In the genomic region with DNA sequence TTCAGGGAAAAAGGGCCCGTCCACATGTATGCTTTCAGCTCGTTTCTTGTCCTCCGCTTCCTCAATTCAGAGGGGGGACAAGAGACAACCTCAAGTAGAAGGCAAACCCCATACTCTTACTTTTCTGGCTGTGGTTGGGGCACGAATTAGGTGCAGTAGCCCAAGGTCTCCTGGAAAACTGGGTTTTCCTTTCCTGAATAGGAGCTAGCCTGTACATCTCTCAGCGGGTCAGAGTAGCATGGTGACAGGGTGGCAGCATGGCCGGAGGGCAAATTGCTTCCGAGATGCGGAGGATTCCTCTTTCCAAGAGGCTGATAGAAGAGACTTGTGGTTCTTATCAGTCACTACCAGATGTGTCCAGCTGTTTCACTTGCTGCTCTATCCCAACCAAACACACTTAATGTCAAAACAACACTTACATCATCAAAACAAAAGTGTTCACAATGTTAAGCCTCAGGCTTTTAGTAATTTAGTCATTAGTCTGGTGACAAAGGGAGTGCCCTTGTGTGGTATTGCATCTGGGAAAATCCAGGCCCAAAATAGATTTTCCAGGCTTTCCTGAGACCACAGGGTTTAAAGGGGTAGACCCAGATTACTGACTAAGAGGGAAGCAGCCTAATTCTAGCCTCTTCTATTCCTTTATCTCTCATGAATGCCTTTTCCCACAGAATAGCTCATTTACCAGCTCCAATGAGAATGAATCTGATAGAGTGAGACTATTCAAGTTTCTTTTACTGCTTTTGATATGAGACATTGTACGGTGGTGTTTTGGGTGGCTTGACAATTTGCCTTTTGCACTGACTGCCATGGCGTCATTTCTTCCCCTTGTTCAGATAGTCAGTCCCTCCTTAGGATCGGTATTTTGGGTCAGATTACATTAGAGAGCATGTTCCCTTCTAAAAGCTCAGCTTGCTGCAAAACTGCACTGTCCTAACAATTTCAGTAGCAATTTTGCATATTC, we compare ENCODE assay signal across 11 cellular contexts.
DNase-seq lines count a peak whose midpoint lies in the region; ATAC-seq, FAIRE-seq and TF ChIP-seq lines count a peak whose summit lies in the region.
"Had no signal": no experiment of that assay in that cellular context is flagged by ENCODE, and none has a peak within 500 bp of the region (broad histone marks: within the 10 kb centered on the region; RNA-seq: fewer than 3 reads in every experiment).

No MANE protein-coding gene starts in this region.

- H3K4me2 ChIP-seq in K562 (ENCODE audit: insufficient read depth, low read length), result peak overlapping the region; percentile 68

- in situ Hi-C loops in K562 (cut with MboI), result no loop called here

- CTCF ChIA-PET in K562 (lab: Yijun Ruan, JAX; ENCODE audit: low intra/inter-chr PET ratio), result no interaction called here

- peak overlapping the region; percentile 32 to 44; a peak in 2 of 4 replicates for H3K9ac ChIP-seq in K562 (ENCODE audit: insufficient read depth in 1 of 2, low read depth in 2 of 2, low read length in 2 of 2)

- TF ChIP-seq RAD21 in K562 (CRISPR knock-in tag; conservative IDR thresholded peaks at IDR 0.05 in 1 of 2, IDR thresholded peaks at IDR 0.05 in 1 of 2), result no peak; a peak in 2 of 4 replicates

- H3K4me1 ChIP-seq in K562 (replicated peaks in 1 of 2; ENCODE audit: control insufficient read depth in 2 of 2, insufficient read depth in 2 of 2, low read length in 2 of 2), result peaks cover 11 to 37% of the 10 kb centered on the region in 2 experiments; a peak in 4 of 5 replicates
- peaks cover 0 to 67% (median 33%) of the 10 kb centered on the region in 9 donors for H3K4me1 ChIP-seq in heart right ventricle
- peaks cover 0 to 27% (median 12%) of the 10 kb centered on the region in 4 donors for H3K4me1 ChIP-seq in sigmoid colon

- peak overlapping the region; percentile 72 for H3K27ac ChIP-seq in K562 (ENCODE audit: extremely low read depth, low read depth, low read length)
- peak overlapping the region in 8 of 10 donors; percentile 3 to 75 (median 48) for H3K27ac ChIP-seq in heart right ventricle
- peak overlapping the region in 3 of 4 donors; percentile 9 to 34 (median 21) for H3K27ac ChIP-seq in sigmoid colon

- intact Hi-C loops in K562 (cut with micrococcal nuclease), result loop anchor here (1.0 to 10.0 kb wide), 2 partner anchors 14 to 154 kb away; no protein-coding TSS in a partner anchor
- intact Hi-C loops in heart right ventricle (cut with DNase I), result no loop called here
- intact Hi-C loops in sigmoid colon (cut with DNase I), result no loop called here

- TF ChIP-seq CTCF in K562 (IDR thresholded peaks at IDR 0.05 in 2 of 3, conservative IDR thresholded peaks at IDR 0.05 in 1 of 3; ENCODE audit: insufficient read depth in 2 of 3, low read depth in 1 of 3, low read length in 3 of 3), result no peak; a peak in 1 of 6 replicates
- TF ChIP-seq CTCF in heart right ventricle (IDR thresholded peaks at IDR 0.05), result no peak
- TF ChIP-seq CTCF in sigmoid colon (IDR thresholded peaks at IDR 0.05), result no peak
- TF ChIP-seq CTCF in omental fat pad (IDR thresholded peaks at IDR 0.05), result no peak

- no peak for TF ChIP-seq POLR2A in K562 (conservative IDR thresholded peaks at IDR 0.05)
- TF ChIP-seq POLR2A in sigmoid colon (IDR thresholded peaks at IDR 0.05), result no peak

- peak; percentile 91 for ATAC-seq in K562
- ATAC-seq in heart right ventricle, result peak; percentile 40 to 81 (median 72)
- ATAC-seq in GM21367 (IDR thresholded peaks at IDR 0.05; ENCODE audit: unreplicated experiment), result no peak
- no peak for ATAC-seq in omental fat pad (ENCODE audit: low FRiP score)
- no peak for ATAC-seq in HG03175 (IDR thresholded peaks at IDR 0.05; ENCODE audit: unreplicated experiment)

- DNase-seq in H4 (ENCODE audit: low spot score) (peak; percentile 10), K562 (ENCODE audit: extremely low read depth in 1 of 4, low spot score in 3 of 4) (peak; percentile 76 to 87 (median 80)), heart right ventricle (no peak), sigmoid colon (no peak), omental fat pad (ENCODE audit: low spot score) (no peak), occipital lobe (lab: John Stamatoyannopoulos, UW) (no peak)
- DNase-seq: activated CD8-positive, alpha-beta memory T cell treated with anti-CD3 and anti-CD28 coated beads, Interleukin-2, amount 50 U/mL, for 4 hours; Caco-2; stimulated activated naive CD4-positive, alpha-beta T cell treated with Interleukin-2 at 50 U/mL for 16 hours had no signal

- TF ChIP-seq EP300 in K562 (IDR thresholded peaks at IDR 0.05; ENCODE audit: low read length) (peak; percentile 97), sigmoid colon (IDR thresholded peaks at IDR 0.05) (no peak)

- 2% methylated on average over 11 of the region's 11 CpGs for WGBS in K562 (ENCODE audit: insufficient coverage, low coverage, missing lambda C conversion rate)
- WGBS in heart right ventricle, 2 donors, result 59 to 63% methylated on average over 11 of the region's 11 CpGs
- 80 to 87% methylated on average over 11 of the region's 11 CpGs for WGBS in sigmoid colon, 2 donors

- no TSS peak for BruUV-seq in K562 (replicated peaks; lab: Mats Ljungman, UMichigan)

- peak; percentile 96 for FAIRE-seq in K562 (lab: Jason Lieb, UNC)

- H3K9me3 ChIP-seq in K562 (replicated peaks; ENCODE audit: control insufficient read depth, insufficient read depth, low read depth, low read length), result no peaks in the 10 kb centered on the region
- H3K9me3 ChIP-seq in heart right ventricle, result no peaks in the 10 kb centered on the region
- H3K9me3 ChIP-seq in sigmoid colon, result no peaks in the 10 kb centered on the region
- H3K9me3 ChIP-seq: Caco-2 had no signal

- no peaks in the 10 kb centered on the region for H3K9me1 ChIP-seq in K562 (ENCODE audit: control insufficient read depth, insufficient read depth, low read length)

- H3K36me3 ChIP-seq in K562 (ENCODE audit: control insufficient read depth, insufficient read depth, low read length) (no peaks in the 10 kb centered on the region; the same call in 2 of the 3 replicates), heart right ventricle (peaks cover 0 to 16% (median 0%) of the 10 kb centered on the region in 9 donors), sigmoid colon (no peaks in the 10 kb centered on the region)

- H3K27me3 ChIP-seq in K562 (ENCODE audit: control insufficient read depth in 2 of 2, insufficient read depth in 2 of 2, low read length in 2 of 2), result no peaks in the 10 kb centered on the region
- no peaks in the 10 kb centered on the region for H3K27me3 ChIP-seq in heart right ventricle
- H3K27me3 ChIP-seq in sigmoid colon, result no peaks in the 10 kb centered on the region

- H3K4me3 ChIP-seq in K562 (no peak overlapping the region), heart right ventricle (no peak overlapping the region), sigmoid colon (no peak overlapping the region)

- POLR2A ChIA-PET in K562 (lab: Yijun Ruan, JAX), result interaction anchor here (0.6 to 1.8 kb wide), 10 partner anchors 10 to 1315 kb away, joined by 3 to 7 read pairs (median 3); no protein-coding TSS in a partner anchor

- peak overlapping the region; percentile 47; the same call in 1 of the 2 replicates for H2AFZ ChIP-seq in K562 (ENCODE audit: low read depth, low read length)

- no peaks in the 10 kb centered on the region for H4K20me1 ChIP-seq in K562 (replicated peaks; ENCODE audit: control insufficient read depth, insufficient read depth, low read length)

- no peaks in the 10 kb centered on the region for H3K79me2 ChIP-seq in K562 (ENCODE audit: control insufficient read depth, insufficient read depth, low read length)

TF ChIP-seq in K562, 482 proteins besides CTCF, POLR2A, EP300 and RAD21 (continues in another document):
- TF ChIP-seq HEY1 (CRISPR knock-in tag; IDR thresholded peaks at IDR 0.05; ENCODE audit: borderline replicate concordance), result peak; percentile 41; the same call in 1 of the 2 replicates

Comparison
In these comparisons a context has a peak if more than half of its experiments do, and no peak if none do; other contexts are left out.
1. DNase-seq: peak in H4 (single experiment) and K562 (4 of 4); none in heart right ventricle (0 of 2), sigmoid colon (single experiment), omental fat pad (single experiment) and occipital lobe (single experiment).
2. ATAC-seq: peak in K562 (single experiment) and heart right ventricle (8 of 8); none in GM21367 (single experiment), omental fat pad (single experiment) and HG03175 (single experiment).
3. H3K27ac ChIP-seq: peak in every context shown above with its lines; median percentile 72 in K562; 48 in heart right ventricle; 21 in sigmoid colon.